ENCODE assay signal across 12 cellular contexts in the genomic region with DNA sequence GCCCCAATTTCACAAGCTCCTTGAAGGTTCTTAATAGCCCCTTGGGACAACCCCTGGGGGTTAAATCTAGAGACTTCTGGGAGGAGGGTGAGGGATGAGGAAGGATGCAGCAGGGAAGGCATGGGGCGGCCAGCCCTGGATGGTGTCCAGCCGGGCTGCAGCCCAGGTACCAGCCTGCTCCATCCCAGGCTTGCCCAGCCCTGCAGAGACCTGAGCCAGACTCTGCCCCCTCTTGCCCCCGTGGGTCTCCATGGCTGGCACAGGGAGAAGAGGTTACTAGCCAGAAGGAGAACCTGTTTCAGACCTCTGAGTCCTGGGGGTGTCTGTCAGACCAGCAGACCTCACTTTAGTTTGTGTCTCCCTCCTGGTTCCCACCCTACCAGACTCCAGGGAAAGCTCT. TPM values are rescaled to one million over a fixed set of nuclear protein-coding genes. Genes with fewer than 3 reads are reported as not detected.
DNase-seq lines count a peak whose midpoint lies in the region; ATAC-seq and TF ChIP-seq lines count a peak whose summit lies in the region.
"Had no signal": no experiment of that assay in that cellular context is flagged by ENCODE, and none has a peak within 500 bp of the region (broad histone marks: within the 10 kb centered on the region; RNA-seq: fewer than 3 reads in every experiment).

No MANE protein-coding gene starts in this region.

- H3K36me3 Mint-ChIP-seq in activated naive CD4-positive, alpha-beta T cell treated with anti-CD3 and anti-CD28 coated beads, Interleukin-2, amount 50 U/mL, for 24 hours = peaks cover 5% of the 10 kb centered on the region
- H3K36me3 Mint-ChIP-seq in activated CD4-positive, alpha-beta memory T cell treated with anti-CD3 and anti-CD28 coated beads for 36 hours = peaks cover 12% of the 10 kb centered on the region

- no peak for ATAC-seq in HG02981 (IDR thresholded peaks at IDR 0.05; ENCODE audit: unreplicated experiment)
- ATAC-seq: left lobe of liver, Panc1 had no signal

- H3K27ac ChIP-seq in layer of hippocampus (ENCODE audit: low read depth, low read length) (peak overlapping the region; percentile 72), stomach (peak overlapping the region in 3 of 5 donors; percentile 69 to 75 (median 74))

- TF ChIP-seq CTCF in stomach (IDR thresholded peaks at IDR 0.05) = no peak

- DNase-seq in activated naive CD4-positive, alpha-beta T cell treated with Interleukin-2 at 50 U/mL for 16 hours = no peak
- no peak for DNase-seq in activated CD4-positive, alpha-beta memory T cell treated with anti-CD3 and anti-CD28 coated beads for 36 hours
- DNase-seq in stomach = peak; percentile 52
- no peak for DNase-seq in NCI-H1105 (lab: John Stamatoyannopoulos, UW)
- DNase-seq in DMS53 treated with DMSO at 0.1 percent for 48 hours (lab: John Stamatoyannopoulos, UW; ENCODE audit: unreplicated experiment) = no peak
- DNase-seq: T-helper 9 cell had no signal

- H3K9me3 Mint-ChIP-seq in activated naive CD4-positive, alpha-beta T cell treated with anti-CD3 and anti-CD28 coated beads, Interleukin-2, amount 50 U/mL, for 24 hours = no peaks in the 10 kb centered on the region
- no peaks in the 10 kb centered on the region for H3K9me3 Mint-ChIP-seq in activated CD4-positive, alpha-beta memory T cell treated with anti-CD3 and anti-CD28 coated beads for 36 hours

- 19 to 54% (median 27%) methylated on average over 3 of the region's 3 CpGs for WGBS in stomach, 5 donors

- H3K4me3 Mint-ChIP-seq in activated naive CD4-positive, alpha-beta T cell treated with anti-CD3 and anti-CD28 coated beads, Interleukin-2, amount 50 U/mL, for 24 hours = peak overlapping the region; percentile 11
- H3K4me3 Mint-ChIP-seq in activated CD4-positive, alpha-beta memory T cell treated with anti-CD3 and anti-CD28 coated beads for 36 hours = no peak overlapping the region

- no peaks in the 10 kb centered on the region for H3K27me3 Mint-ChIP-seq in activated naive CD4-positive, alpha-beta T cell treated with anti-CD3 and anti-CD28 coated beads, Interleukin-2, amount 50 U/mL, for 24 hours
- H3K27me3 Mint-ChIP-seq in activated CD4-positive, alpha-beta memory T cell treated with anti-CD3 and anti-CD28 coated beads for 36 hours = no peaks in the 10 kb centered on the region

- peaks cover 89% of the 10 kb centered on the region for H3K4me1 Mint-ChIP-seq in activated naive CD4-positive, alpha-beta T cell treated with anti-CD3 and anti-CD28 coated beads, Interleukin-2, amount 50 U/mL, for 24 hours
- peaks cover 88% of the 10 kb centered on the region for H3K4me1 Mint-ChIP-seq in activated CD4-positive, alpha-beta memory T cell treated with anti-CD3 and anti-CD28 coated beads for 36 hours (ENCODE audit: low read depth)

- TF ChIP-seq POLR2A in stomach (IDR thresholded peaks at IDR 0.05) = no peak

- peak overlapping the region; percentile 77 for H3K27ac Mint-ChIP-seq in activated naive CD4-positive, alpha-beta T cell treated with anti-CD3 and anti-CD28 coated beads, Interleukin-2, amount 50 U/mL, for 24 hours
- H3K27ac Mint-ChIP-seq in activated CD4-positive, alpha-beta memory T cell treated with anti-CD3 and anti-CD28 coated beads for 36 hours = peak overlapping the region; percentile 85

- H3K4me3 ChIP-seq in stomach = no peak overlapping the region

- H3K36me3 ChIP-seq in stomach = peaks cover 0 to 5% (median 0%) of the 10 kb centered on the region in 4 donors

- POLR2A ChIA-PET in activated CD4-positive, alpha-beta memory T cell treated with anti-CD3 and anti-CD28 coated beads for 36 hours (lab: Charles Lee) = no interaction called here

- intact Hi-C loops in activated CD4-positive, alpha-beta memory T cell treated with anti-CD3 and anti-CD28 coated beads for 36 hours (cut with micrococcal nuclease) = no loop called here
- intact Hi-C loops in stomach (cut with DNase I; ENCODE audit: low total_unique reads) = no loop called here

- no peak for TF ChIP-seq EP300 in stomach (IDR thresholded peaks at IDR 0.05)

- no peaks in the 10 kb centered on the region for H3K27me3 ChIP-seq in layer of hippocampus (ENCODE audit: control insufficient read depth, insufficient read depth, low read length)
- H3K27me3 ChIP-seq in stomach = no peaks in the 10 kb centered on the region

- H3K9me3 ChIP-seq in stomach = no peaks in the 10 kb centered on the region

- H3K4me1 ChIP-seq in stomach = peaks cover 60 to 87% (median 74%) of the 10 kb centered on the region in 4 donors

- CTCF ChIA-PET in activated CD4-positive, alpha-beta memory T cell treated with anti-CD3 and anti-CD28 coated beads for 36 hours (lab: Charles Lee) = interaction anchor here (0.9 to 14.9 kb wide), 9 partner anchors 10 to 105 kb away, joined by 3 to 176 read pairs (median 35); partner anchors contain the start of genes NHERF1 and RAB37

RNA-seq across cellular contexts. Expression of gene NHERF1, which starts 8.5 kb away (rescaled TPM):
- 100 to 1,000 TPM; 136 TPM for total RNA-seq in activated CD4-positive, alpha-beta memory T cell treated with anti-CD3 and anti-CD28 coated beads for 36 hours
- total RNA-seq in stomach = 100 to 1,000 TPM in 2 of 5 donors, 10 to 100 TPM in 3; 14.9 to 152 (median 81.0) TPM
- polyA plus RNA-seq in stomach = 10 to 100 TPM; 76.8 to 92.5 (median 83.7) TPM

RNA-seq across cellular contexts. Expression of gene NAT9, which starts 19.3 kb away (rescaled TPM):
- 10 to 100 TPM; 42.9 to 46.9 TPM for total RNA-seq in activated CD4-positive, alpha-beta memory T cell treated with anti-CD3 and anti-CD28 coated beads for 36 hours
- 10 to 100 TPM; 15.8 to 33.5 (median 24.0) TPM for total RNA-seq in stomach
- polyA plus RNA-seq in stomach = 10 to 100 TPM; 14.5 to 29.7 (median 19.7) TPM

RNA-seq across cellular contexts. Expression of gene RAB37, which starts 19.8 kb away (rescaled TPM):
- 1 to 10 TPM; 6.5 to 7.0 TPM for total RNA-seq in activated CD4-positive, alpha-beta memory T cell treated with anti-CD3 and anti-CD28 coated beads for 36 hours
- 1 to 10 TPM in 2 of 5 donors, not detected in 3; 2.0 to 8.7 TPM for total RNA-seq in stomach
- 10 to 100 TPM in 1 of 3 donors, 1 to 10 TPM in 2; 2.0 to 42.9 (median 5.3) TPM for polyA plus RNA-seq in stomach

RNA-seq across cellular contexts. Expression of gene CD300LF, which starts 44.2 kb away (rescaled TPM):
- not detected for total RNA-seq in activated CD4-positive, alpha-beta memory T cell treated with anti-CD3 and anti-CD28 coated beads for 36 hours
- total RNA-seq in stomach = 1 to 10 TPM in 1 of 5 donors, not detected in 4; 3.9 TPM
- polyA plus RNA-seq in stomach = under 1 TPM in 2 of 3 donors, not detected in 1; 0.75 to 0.95 TPM
- total RNA-seq: left lobe of liver, osteoblast had no signal
